ENCODE assay signal across 30 cellular contexts in the genomic region with DNA sequence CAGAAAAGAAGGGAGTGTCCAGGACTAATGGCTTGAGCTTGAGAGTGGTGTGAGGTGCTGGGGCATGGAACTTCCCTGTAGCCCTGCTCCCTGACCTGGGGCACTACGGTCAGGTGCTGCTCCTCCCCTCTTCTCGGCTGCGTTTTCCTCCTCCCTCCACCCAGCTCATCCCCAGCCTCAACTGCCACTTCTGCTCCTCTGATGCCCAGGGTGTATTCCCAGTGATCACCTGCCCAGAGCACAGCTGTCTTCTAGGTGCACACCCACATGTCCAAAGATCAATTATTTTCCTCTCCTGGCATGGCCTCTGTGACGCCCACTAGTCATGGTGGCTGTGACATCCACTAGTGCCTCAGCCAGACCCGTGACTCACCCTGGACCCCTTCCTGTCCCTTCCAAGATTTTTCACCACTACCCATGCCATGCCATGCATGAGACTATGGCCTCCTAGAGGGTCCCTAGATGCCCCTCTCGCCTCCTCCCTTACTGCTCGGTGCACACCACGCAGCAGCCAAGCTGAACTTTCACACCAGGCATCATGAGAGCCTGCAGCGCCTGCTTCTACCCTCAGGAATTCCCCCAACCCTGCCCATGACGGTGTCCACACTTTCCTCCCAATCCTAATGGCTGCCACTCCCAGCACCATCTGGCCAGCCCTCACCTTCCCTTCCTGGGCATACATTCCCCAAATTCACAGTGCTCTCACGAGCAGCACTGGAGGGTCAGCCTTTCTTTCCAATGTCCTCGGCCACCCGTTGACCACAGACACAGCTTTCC. TPM values are rescaled to one million over a fixed set of nuclear protein-coding genes. Genes with fewer than 3 reads are reported as not detected.
DNase-seq lines count a peak whose midpoint lies in the region; ATAC-seq, FAIRE-seq and TF ChIP-seq lines count a peak whose summit lies in the region.
"Had no signal": no experiment of that assay in that cellular context is flagged by ENCODE, and none has a peak within 500 bp of the region (broad histone marks: within the 10 kb centered on the region; RNA-seq: fewer than 3 reads in every experiment).

No MANE protein-coding gene starts in this region.

- peak overlapping the region; percentile 5; the same call in 1 of the 2 replicates for H2BK20ac ChIP-seq in H1 (ENCODE audit: low read length)

- no peak for FAIRE-seq in H1 (lab: Jason Lieb, UNC)
- FAIRE-seq: frontal cortex had no signal

- H2BK5ac ChIP-seq in H1 (ENCODE audit: low read depth, low read length): no peak overlapping the region

- POLR2A ChIA-PET in H1 (lab: Charles Lee; ENCODE audit: partially characterized antibody): no interaction called here

- no peak overlapping the region for H3K4ac ChIP-seq in H1 (replicated peaks; ENCODE audit: insufficient read length, low read depth, low read length)

- H3K9me3 Mint-ChIP-seq in natural killer cell treated with Interleukin-12 subunit alpha and Interleukin-12 subunit beta and Interleukin-15 and Interleukin-18, amount 100 ng/mL, for 72 hours: no peaks in the 10 kb centered on the region
- no peaks in the 10 kb centered on the region for H3K9me3 Mint-ChIP-seq in stimulated activated effector memory CD8-positive, alpha-beta T cell treated with anti-CD3 and anti-CD28 coated beads, Interleukin-12 subunit alpha, Interleukin-12 subunit beta, amount 100 ng/mL, for 72 hours

- peak overlapping the region; percentile 12 to 56 for H3K27ac Mint-ChIP-seq in natural killer cell treated with Interleukin-12 subunit alpha and Interleukin-12 subunit beta and Interleukin-15 and Interleukin-18, amount 100 ng/mL, for 72 hours
- H3K27ac Mint-ChIP-seq in stimulated activated effector memory CD8-positive, alpha-beta T cell treated with anti-CD3 and anti-CD28 coated beads, Interleukin-12 subunit alpha, Interleukin-12 subunit beta, amount 100 ng/mL, for 72 hours: peak overlapping the region; percentile 78
- H3K27ac Mint-ChIP-seq: activated CD8-positive, alpha-beta T cell treated with anti-CD3 and anti-CD28 coated beads, Interleukin-2, amount 10 ng/mL, durations not matched to agents 7 days and 5 days had no signal

- ATAC-seq in natural killer cell treated with Interleukin-12 subunit alpha and Interleukin-12 subunit beta and Interleukin-15 and Interleukin-18, amount 100 ng/mL, for 72 hours: no peak
- no peak for ATAC-seq in stimulated activated effector memory CD8-positive, alpha-beta T cell treated with anti-CD3 and anti-CD28 coated beads, Interleukin-12 subunit alpha, Interleukin-12 subunit beta, amount 100 ng/mL, for 72 hours
- ATAC-seq in GM18498 (IDR thresholded peaks at IDR 0.05; ENCODE audit: unreplicated experiment): no peak
- ATAC-seq: activated CD8-positive, alpha-beta T cell treated with anti-CD3 and anti-CD28 coated beads, Interleukin-2, amount 10 ng/mL, durations not matched to agents 7 days and 5 days; lower lobe of right lung had no signal

- 0 out of 2 replicates have a peak overlapping the region, but pooled peaks have one; percentile 29 for H2BK15ac ChIP-seq in H1 (ENCODE audit: low read length)

- H3K9ac ChIP-seq in H1 (replicated peaks in 1 of 4; ENCODE audit: extremely low read depth in 1 of 4, low read depth in 3 of 4, low read length in 3 of 4): no peak overlapping the region
- H3K9ac ChIP-seq: BLaER1, GM23248 had no signal

- no peak for TF ChIP-seq RAD21 in H1 (IDR thresholded peaks at IDR 0.05 in 1 of 2, conservative IDR thresholded peaks at IDR 0.05 in 1 of 2; ENCODE audit: low read depth in 2 of 2, low read length in 2 of 2)

- no peaks in the 10 kb centered on the region; the same call in 1 of the 2 replicates for H3K79me1 ChIP-seq in H1 (ENCODE audit: low read depth, low read length)

- no peak overlapping the region for H4K5ac ChIP-seq in H1 (ENCODE audit: insufficient read length, low read depth, low read length)

- no peak overlapping the region for H2AK5ac ChIP-seq in H1 (ENCODE audit: low read depth, low read length)

- CTCF ChIA-PET in H1 (lab: Charles Lee; ENCODE audit: partially characterized antibody): interaction anchor here (0.8 to 1.6 kb wide), 4 partner anchors 55 to 88 kb away, joined by 3 to 4 read pairs (median 4); no protein-coding TSS in a partner anchor

- TF ChIP-seq CTCF in cardiac muscle cell (IDR thresholded peaks at IDR 0.05; ENCODE audit: low read depth, low read length) (no peak), H1 (IDR thresholded peaks at IDR 0.05; ENCODE audit: control extremely low read depth in 1 of 3, insufficient read depth in 1 of 3, low read depth in 1 of 3, low read length in 3 of 3) (no peak)

- no peaks in the 10 kb centered on the region for H3K27me3 Mint-ChIP-seq in natural killer cell treated with Interleukin-12 subunit alpha and Interleukin-12 subunit beta and Interleukin-15 and Interleukin-18, amount 100 ng/mL, for 72 hours

- H3K36me3 ChIP-seq in cardiac muscle cell: no peaks in the 10 kb centered on the region
- no peaks in the 10 kb centered on the region for H3K36me3 ChIP-seq in H1 (ENCODE audit: control insufficient read depth in 2 of 4, insufficient read depth in 4 of 4, low read length in 3 of 4)
- H3K36me3 ChIP-seq: BLaER1, esophagus muscularis mucosa, lower lobe of right lung, MG63, suprapubic skin, uterus had no signal

- H3K4me2 ChIP-seq in H1 (ENCODE audit: insufficient read depth in 1 of 2, low read depth in 2 of 2, low read length in 2 of 2): no peak overlapping the region

- no peaks in the 10 kb centered on the region for H3K27me3 ChIP-seq in cardiac muscle cell
- H3K27me3 ChIP-seq in H1 (replicated peaks in 1 of 4; ENCODE audit: control insufficient read depth in 3 of 4, extremely low read depth in 1 of 4, insufficient read depth in 3 of 4, low read length in 3 of 4): peaks cover 0 to 4% (median 3%) of the 10 kb centered on the region in 4 experiments; a peak in 4 of 7 replicates
- H3K27me3 ChIP-seq: BLaER1, esophagus muscularis mucosa, MG63, suprapubic skin, uterus had no signal

- H4K91ac ChIP-seq in H1 (replicated peaks; ENCODE audit: insufficient read length, low read length): no peak overlapping the region

- H3K36me3 Mint-ChIP-seq in natural killer cell treated with Interleukin-12 subunit alpha and Interleukin-12 subunit beta and Interleukin-15 and Interleukin-18, amount 100 ng/mL, for 72 hours: no peaks in the 10 kb centered on the region
- H3K36me3 Mint-ChIP-seq in stimulated activated effector memory CD8-positive, alpha-beta T cell treated with anti-CD3 and anti-CD28 coated beads, Interleukin-12 subunit alpha, Interleukin-12 subunit beta, amount 100 ng/mL, for 72 hours: no peaks in the 10 kb centered on the region

- H3K9me3 ChIP-seq in cardiac muscle cell (ENCODE audit: low read depth) (no peaks in the 10 kb centered on the region), H1 (ENCODE audit: insufficient read depth in 2 of 2, low read depth in 1 of 2, low read length in 1 of 2) (no peaks in the 10 kb centered on the region)
- H3K9me3 ChIP-seq: BLaER1, esophagus muscularis mucosa, lower lobe of right lung, MG63, suprapubic skin, uterus had no signal

- H3K18ac ChIP-seq in H1 (ENCODE audit: extremely low read depth, low read length): no peak overlapping the region

- no peak overlapping the region for H3K14ac ChIP-seq in H1 (ENCODE audit: insufficient read length)

- H2AFZ ChIP-seq in H1 (ENCODE audit: low read length): no peak overlapping the region
- H2AFZ ChIP-seq: GM23248 had no signal

- H3K4me3 Mint-ChIP-seq in natural killer cell treated with Interleukin-12 subunit alpha and Interleukin-12 subunit beta and Interleukin-15 and Interleukin-18, amount 100 ng/mL, for 72 hours: no peak overlapping the region
- no peak overlapping the region for H3K4me3 Mint-ChIP-seq in stimulated activated effector memory CD8-positive, alpha-beta T cell treated with anti-CD3 and anti-CD28 coated beads, Interleukin-12 subunit alpha, Interleukin-12 subunit beta, amount 100 ng/mL, for 72 hours
- H3K4me3 Mint-ChIP-seq: activated CD8-positive, alpha-beta T cell treated with anti-CD3 and anti-CD28 coated beads, Interleukin-2, amount 10 ng/mL, durations not matched to agents 7 days and 5 days had no signal

- H2BK120ac ChIP-seq in H1 (replicated peaks; ENCODE audit: low read depth, low read length): no peak overlapping the region

- H3K4me1 ChIP-seq in cardiac muscle cell (ENCODE audit: low read depth) (peaks cover 18% of the 10 kb centered on the region), H1 (replicated peaks in 1 of 4; ENCODE audit: control insufficient read depth in 3 of 4, insufficient read depth in 4 of 4, low read length in 3 of 4) (peaks cover 3 to 14% (median 7%) of the 10 kb centered on the region in 4 experiments; a peak in 6 of 7 replicates)

- no peaks in the 10 kb centered on the region for H4K20me1 ChIP-seq in H1 (replicated peaks in 1 of 2; ENCODE audit: control insufficient read depth in 1 of 2, insufficient read depth in 2 of 2, low read length in 2 of 2)
- H4K20me1 ChIP-seq: BLaER1 had no signal

- 90% methylated on average over 10 of the region's 13 CpGs; no CpG with 5 or more reads in 1 of the 2 experiments for WGBS in H1 (ENCODE audit: extremely low coverage in 1 of 2, insufficient coverage in 1 of 2, insufficient read length in 1 of 2, insufficient replicate concordance in 2 of 2, low coverage in 1 of 2, low lambda C conversion rate in 2 of 2, missing lambda C conversion rate in 1 of 2), 2 experiments

- no peak for DNase-seq in cardiac muscle cell (ENCODE audit: low read depth in 1 of 2, low spot score in 1 of 2)
- DNase-seq in cardiac septum (ENCODE audit: low spot score): no peak
- no peak for DNase-seq in H1 (ENCODE audit: low read depth in 1 of 2, low spot score in 2 of 2)
- DNase-seq in natural killer cell treated with Interleukin-12 subunit alpha and Interleukin-12 subunit beta and Interleukin-15 and Interleukin-18, amount 100 ng/mL, for 72 hours (ENCODE audit: low spot score): no peak
- DNase-seq in stimulated activated effector memory CD8-positive, alpha-beta T cell treated with anti-CD3 and anti-CD28 coated beads, Interleukin-12 subunit alpha, Interleukin-12 subunit beta, amount 100 ng/mL, for 72 hours (ENCODE audit: low spot score in 2 of 2): no peak
- DNase-seq in UCSD-AML1 (lab: John Stamatoyannopoulos, UW; ENCODE audit: unreplicated experiment): no peak
- DNase-seq in NCI-H1048 (lab: John Stamatoyannopoulos, UW): no peak
- DNase-seq: activated CD4-positive, CD25-positive, alpha-beta regulatory T cell; activated CD8-positive, alpha-beta T cell treated with anti-CD3 and anti-CD28 coated beads, Interleukin-2, amount 10 ng/mL, durations not matched to agents 7 days and 5 days; activated naive CD4-positive, alpha-beta T cell treated with Interleukin-2 at 50 U/mL for 16 hours; EL; GM23248; hypothalamus; islet precursor cell; lower lobe of right lung; MG63; NCI-H1436 treated with DMSO at 0.1 percent for 48 hours; NCI-H510A; stimulated activated CD4-positive, alpha-beta T cell treated with anti-CD3 and anti-CD28 coated beads, Interleukin-1b, Interleukin-23, amount 100 ng/mL, for 48 hours; T1000; uterus had no signal

- no peak overlapping the region for H3K23ac ChIP-seq in H1 (ENCODE audit: insufficient read length)

- H3K27ac ChIP-seq in cardiac muscle cell: peak overlapping the region; percentile 52
- no peak overlapping the region for H3K27ac ChIP-seq in H1 (ENCODE audit: low read depth, low read length)
- H3K27ac ChIP-seq: BLaER1, esophagus muscularis mucosa, GM23248, HL-60, lower lobe of right lung, suprapubic skin, uterus had no signal

- H2BK12ac ChIP-seq in H1 (ENCODE audit: low read depth, low read length): peak overlapping the region; percentile 43; the same call in 1 of the 2 replicates

- H3K79me2 ChIP-seq in H1 (ENCODE audit: control insufficient read depth in 1 of 2, insufficient read depth in 2 of 2, low read length in 2 of 2): no peaks in the 10 kb centered on the region

- H3K4me3 ChIP-seq in cardiac muscle cell (no peak overlapping the region), H1 (ENCODE audit: extremely low read depth in 1 of 4, insufficient read depth in 2 of 4, low read depth in 3 of 4, low read length in 4 of 4) (no peak overlapping the region)
- H3K4me3 ChIP-seq: BLaER1, esophagus muscularis mucosa, GM23248, lower lobe of right lung, MG63, suprapubic skin, uterus had no signal

- H3K56ac ChIP-seq in H1 (replicated peaks; ENCODE audit: insufficient read length, low read depth, low read length): peak overlapping the region; percentile 39

- peaks cover 19 to 26% of the 10 kb centered on the region in 2 donors for H3K4me1 Mint-ChIP-seq in natural killer cell treated with Interleukin-12 subunit alpha and Interleukin-12 subunit beta and Interleukin-15 and Interleukin-18, amount 100 ng/mL, for 72 hours (ENCODE audit: low read depth in 2 of 2)
- H3K4me1 Mint-ChIP-seq in stimulated activated effector memory CD8-positive, alpha-beta T cell treated with anti-CD3 and anti-CD28 coated beads, Interleukin-12 subunit alpha, Interleukin-12 subunit beta, amount 100 ng/mL, for 72 hours: peaks cover 26% of the 10 kb centered on the region

- no peak overlapping the region for H4K8ac ChIP-seq in H1 (ENCODE audit: extremely low read depth, insufficient read depth, low read length)

- intact Hi-C loops in cardiac septum (cut with DNase I): no loop called here

- no peak for TF ChIP-seq EP300 in H1 (IDR thresholded peaks at IDR 0.05; ENCODE audit: borderline replicate concordance in 1 of 2, low read depth in 2 of 2, low read length in 2 of 2)

- H3K23me2 ChIP-seq in H1 (ENCODE audit: low read depth, low read length): peaks cover 6% of the 10 kb centered on the region; the same call in 1 of the 2 replicates

- no peak for TF ChIP-seq POLR2A in H1 (IDR thresholded peaks at IDR 0.05; ENCODE audit: control extremely low read depth in 1 of 2, low read depth in 2 of 2, low read length in 2 of 2)

RNA-seq across cellular contexts. Expression of gene P2RX6, which starts 1.9 kb away (rescaled TPM):
- total RNA-seq in cardiac muscle cell (8.6 and 11.8 TPM in 2 replicates), cardiac septum (5.4 TPM)
- polyA plus RNA-seq in cardiac muscle cell (7.9 and 8.9 TPM in 2 replicates), H1 (2011; rRNA removed) (0.09 and 0.16 TPM in 2 replicates)
- total RNA-seq in H1 (2021; fragmentation: NEBNext Ultra II Directional; extraction: Animal tissue kit (Norgen Biotek cat#: 25700)): not detected in 2 replicates
- polyA plus RNA-seq in H1 (2011; cell fraction: cytosol; rRNA removed): 0.23 TPM
- polyA plus RNA-seq in H1 (2011; cell fraction: nucleus; rRNA removed): 1.5 TPM
- polyA plus RNA-seq in H1 (2012, experiment 1 of 2): 0.11 to 0.25 TPM (median 0.20 TPM) in 4 replicates
- polyA plus RNA-seq in H1 (2012, experiment 2 of 2): 0.05 TPM
- polyA plus RNA-seq in H1 (2013, experiment 1 of 2): 0.10 TPM
- 0.09 TPM for polyA plus RNA-seq in H1 (2013, experiment 2 of 2)
- polyA minus RNA-seq in H1 (2011; rRNA and poly(A)+ RNA removed): 0.19 and 0.49 TPM in 2 replicates
- not detected for polyA minus RNA-seq in H1 (2011; cell fraction: cytosol; rRNA and poly(A)+ RNA removed)
- not detected for polyA minus RNA-seq in H1 (2011; cell fraction: nucleus; rRNA and poly(A)+ RNA removed)
- not detected for total RNA-seq in natural killer cell treated with Interleukin-12 subunit alpha and Interleukin-12 subunit beta and Interleukin-15 and Interleukin-18, amount 100 ng/mL, for 72 hours

RNA-seq across cellular contexts. Expression of gene THAP7, which starts 14.9 kb away (rescaled TPM):
- total RNA-seq in cardiac muscle cell (61.1 and 69.8 TPM in 2 replicates), cardiac septum (18.2 TPM)
- polyA plus RNA-seq in cardiac muscle cell (47.5 and 49.7 TPM in 2 replicates), H1 (2011; rRNA removed) (32.5 and 40.1 TPM in 2 replicates)
- 16.2 and 16.9 TPM in 2 replicates for total RNA-seq in H1 (2021; fragmentation: NEBNext Ultra II Directional; extraction: Animal tissue kit (Norgen Biotek cat#: 25700))
- 32.0 TPM for polyA plus RNA-seq in H1 (2011; cell fraction: cytosol; rRNA removed)
- polyA plus RNA-seq in H1 (2011; cell fraction: nucleus; rRNA removed): 35.8 TPM
- 8.4 to 24.4 TPM (median 15.6 TPM) in 4 replicates for polyA plus RNA-seq in H1 (2012, experiment 1 of 2)
- polyA plus RNA-seq in H1 (2012, experiment 2 of 2): 16.3 TPM
- polyA plus RNA-seq in H1 (2013, experiment 1 of 2): 21.9 TPM
- 20.4 TPM for polyA plus RNA-seq in H1 (2013, experiment 2 of 2)
- 11.5 and 14.1 TPM in 2 replicates for polyA minus RNA-seq in H1 (2011; rRNA and poly(A)+ RNA removed)
- 8.6 TPM for polyA minus RNA-seq in H1 (2011; cell fraction: cytosol; rRNA and poly(A)+ RNA removed)
- 40.2 TPM for polyA minus RNA-seq in H1 (2011; cell fraction: nucleus; rRNA and poly(A)+ RNA removed)
- 10 to 100 TPM; 20.4 to 30.7 TPM for total RNA-seq in natural killer cell treated with Interleukin-12 subunit alpha and Interleukin-12 subunit beta and Interleukin-15 and Interleukin-18, amount 100 ng/mL, for 72 hours

RNA-seq across cellular contexts. Expression of gene SLC7A4, which starts 15.5 kb away (rescaled TPM):
- total RNA-seq in cardiac muscle cell (1.8 and 4.0 TPM in 2 replicates), cardiac septum (not detected)
- polyA plus RNA-seq in cardiac muscle cell (3.0 and 4.4 TPM in 2 replicates), H1 (2011; rRNA removed) (0.88 and 0.92 TPM in 2 replicates)
- 0.27 TPM in 1 of 2 replicates, not detected in the other for total RNA-seq in H1 (2021; fragmentation: NEBNext Ultra II Directional; extraction: Animal tissue kit (Norgen Biotek cat#: 25700))
- polyA plus RNA-seq in H1 (2011; cell fraction: cytosol; rRNA removed): 0.25 TPM
- polyA plus RNA-seq in H1 (2011; cell fraction: nucleus; rRNA removed): 0.40 TPM
- 0.15 to 0.61 TPM (median 0.48 TPM) in 4 replicates for polyA plus RNA-seq in H1 (2012, experiment 1 of 2)
- 0.38 TPM for polyA plus RNA-seq in H1 (2012, experiment 2 of 2)
- polyA plus RNA-seq in H1 (2013, experiment 1 of 2): 0.41 TPM
- polyA plus RNA-seq in H1 (2013, experiment 2 of 2): 0.39 TPM
- polyA minus RNA-seq in H1 (2011; rRNA and poly(A)+ RNA removed): 0.32 and 0.66 TPM in 2 replicates
- polyA minus RNA-seq in H1 (2011; cell fraction: cytosol; rRNA and poly(A)+ RNA removed): not detected
- 1.2 TPM for polyA minus RNA-seq in H1 (2011; cell fraction: nucleus; rRNA and poly(A)+ RNA removed)
- not detected for total RNA-seq in natural killer cell treated with Interleukin-12 subunit alpha and Interleukin-12 subunit beta and Interleukin-15 and Interleukin-18, amount 100 ng/mL, for 72 hours
- total RNA-seq: A673, GM23248, RPMI7951 had no signal
- polyA plus RNA-seq: GM23248 had no signal

RNA-seq across cellular contexts. Expression of gene LRRC74B, which starts 28.9 kb away (rescaled TPM):
- total RNA-seq in cardiac muscle cell (0.12 TPM in 1 of 2 replicates, not detected in the other), cardiac septum (not detected)
- polyA plus RNA-seq in cardiac muscle cell (1.2 TPM in 1 of 2 replicates, not detected in the other), H1 (2011; rRNA removed) (0.03 TPM in 1 of 2 replicates, not detected in the other)
- not detected in 2 replicates for total RNA-seq in H1 (2021; fragmentation: NEBNext Ultra II Directional; extraction: Animal tissue kit (Norgen Biotek cat#: 25700))
- 0.05 TPM for polyA plus RNA-seq in H1 (2011; cell fraction: cytosol; rRNA removed)
- polyA plus RNA-seq in H1 (2011; cell fraction: nucleus; rRNA removed): 0.03 TPM
- polyA plus RNA-seq in H1 (2012, experiment 1 of 2): not detected in 4 replicates
- polyA plus RNA-seq in H1 (2012, experiment 2 of 2): not detected
- under 0.01 TPM for polyA plus RNA-seq in H1 (2013, experiment 1 of 2)
- polyA plus RNA-seq in H1 (2013, experiment 2 of 2): not detected
- 0.10 TPM in 1 of 2 replicates, not detected in the other for polyA minus RNA-seq in H1 (2011; rRNA and poly(A)+ RNA removed)
- polyA minus RNA-seq in H1 (2011; cell fraction: cytosol; rRNA and poly(A)+ RNA removed): not detected
- polyA minus RNA-seq in H1 (2011; cell fraction: nucleus; rRNA and poly(A)+ RNA removed): not detected
- total RNA-seq in natural killer cell treated with Interleukin-12 subunit alpha and Interleukin-12 subunit beta and Interleukin-15 and Interleukin-18, amount 100 ng/mL, for 72 hours: not detected
- total RNA-seq: A673; activated CD8-positive, alpha-beta T cell treated with anti-CD3 and anti-CD28 coated beads, Interleukin-2, amount 10 ng/mL, durations not matched to agents 7 days and 5 days; esophagus muscularis mucosa; GM23248; posterior vena cava; suprapubic skin had no signal
- polyA plus RNA-seq: GM23248 had no signal

RNA-seq across cellular contexts. Expression of gene LZTR1, which starts 34.7 kb away (rescaled TPM):
- total RNA-seq in cardiac muscle cell (50.8 and 62.6 TPM in 2 replicates), cardiac septum (33.0 TPM)
- polyA plus RNA-seq in cardiac muscle cell (41.7 and 60.9 TPM in 2 replicates), H1 (2011; rRNA removed) (22.3 and 32.4 TPM in 2 replicates)
- total RNA-seq in H1 (2021; fragmentation: NEBNext Ultra II Directional; extraction: Animal tissue kit (Norgen Biotek cat#: 25700)): 29.8 and 31.0 TPM in 2 replicates
- polyA plus RNA-seq in H1 (2011; cell fraction: cytosol; rRNA removed): 24.8 TPM
- polyA plus RNA-seq in H1 (2011; cell fraction: nucleus; rRNA removed): 124 TPM
- polyA plus RNA-seq in H1 (2012, experiment 1 of 2): 19.9 to 28.5 TPM (median 23.0 TPM) in 4 replicates
- polyA plus RNA-seq in H1 (2012, experiment 2 of 2): 16.9 TPM
- polyA plus RNA-seq in H1 (2013, experiment 1 of 2): 12.5 TPM
- 12.5 TPM for polyA plus RNA-seq in H1 (2013, experiment 2 of 2)
- polyA minus RNA-seq in H1 (2011; rRNA and poly(A)+ RNA removed): 23.5 and 30.5 TPM in 2 replicates
- polyA minus RNA-seq in H1 (2011; cell fraction: cytosol; rRNA and poly(A)+ RNA removed): 10.6 TPM
- polyA minus RNA-seq in H1 (2011; cell fraction: nucleus; rRNA and poly(A)+ RNA removed): 63.0 TPM
- 100 to 1,000 TPM in 1 of 2 donors, 10 to 100 TPM in 1; 76.2 to 133 TPM for total RNA-seq in natural killer cell treated with Interleukin-12 subunit alpha and Interleukin-12 subunit beta and Interleukin-15 and Interleukin-18, amount 100 ng/mL, for 72 hours
